ENCODE assay signal across 8 cellular contexts in the genomic region with DNA sequence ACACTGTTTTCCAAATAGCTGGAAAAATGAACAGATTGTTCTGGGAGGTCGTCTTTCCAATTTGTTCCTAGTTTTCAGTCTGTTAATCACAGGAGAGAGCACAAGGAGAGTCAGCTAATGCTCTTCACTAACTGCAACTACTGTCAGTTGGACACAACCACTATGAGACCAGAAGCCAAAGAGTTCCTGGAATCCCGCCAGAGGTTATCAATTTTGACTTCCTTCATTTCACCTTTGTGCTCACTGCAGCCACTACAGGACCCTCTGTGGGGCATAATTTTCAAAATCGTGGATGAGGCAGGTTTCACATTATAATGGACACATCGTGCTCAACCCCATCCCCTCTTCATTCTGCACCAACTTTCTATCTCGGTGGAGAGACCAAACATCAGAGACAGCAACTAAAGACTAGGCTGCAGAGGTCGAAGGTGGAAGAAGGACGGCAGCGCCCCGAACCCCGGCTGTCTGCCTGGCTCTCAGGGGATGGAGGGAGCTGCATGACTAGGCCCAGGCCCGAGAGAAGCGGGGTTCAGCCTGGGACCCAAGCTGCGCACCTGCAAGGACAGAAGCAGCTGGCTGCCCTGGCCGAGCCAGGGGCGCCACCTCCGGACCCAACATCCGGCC. TPM values are rescaled to one million over a fixed set of nuclear protein-coding genes. Genes with fewer than 3 reads are reported as not detected.
A peak's percentile ranks its signal among the peaks of the same experiment; 100 is the strongest.
DNase-seq lines count a peak whose midpoint lies in the region; ATAC-seq and TF ChIP-seq lines count a peak whose summit lies in the region.

No MANE protein-coding gene starts in this region.

- peak overlapping the region; percentile 92 for H3K4me3 ChIP-seq in LNCaP clone FGC (ENCODE audit: low read depth, low read length)
- H3K4me3 ChIP-seq in brain microvascular endothelial cell (ENCODE audit: low read depth, low read length) = peak overlapping the region; percentile 93
- H3K4me3 ChIP-seq in mucosa of descending colon = peak overlapping the region; percentile 93

- peak overlapping the region; percentile 81 for H3K9ac ChIP-seq in ES-I3 (ENCODE audit: low read depth, low read length)

- H3K9me3 ChIP-seq in ES-I3 (ENCODE audit: control insufficient read depth, insufficient read depth, low read length) (no peaks in the 10 kb centered on the region), mucosa of descending colon (no peaks in the 10 kb centered on the region)

- in situ Hi-C loops in brain microvascular endothelial cell (cut with HindIII; ENCODE audit: low pct_ligation_motif_present, low sequenced_read_pairs) = no loop called here

- peak overlapping the region; percentile 78 for H3K27ac ChIP-seq in brain microvascular endothelial cell

- intact Hi-C loops in mucosa of descending colon (cut with DNase I, micrococcal nuclease) = no loop called here

- peaks cover 23% of the 10 kb centered on the region for H3K4me1 ChIP-seq in ES-I3 (ENCODE audit: insufficient read depth, low read length)
- peaks cover 25% of the 10 kb centered on the region for H3K4me1 ChIP-seq in mucosa of descending colon (ENCODE audit: low read depth)

- ATAC-seq in mucosa of descending colon (no peak), GM18498 (IDR thresholded peaks at IDR 0.05; ENCODE audit: unreplicated experiment) (no peak), HG03378 (IDR thresholded peaks at IDR 0.05; ENCODE audit: unreplicated experiment) (no peak), GM21723 (IDR thresholded peaks at IDR 0.05; ENCODE audit: unreplicated experiment) (no peak)

- H3K36me3 ChIP-seq in ES-I3 (ENCODE audit: insufficient read depth, low read length) (peaks cover 12% of the 10 kb centered on the region), brain microvascular endothelial cell (replicated peaks) (peaks cover 7% of the 10 kb centered on the region), mucosa of descending colon (ENCODE audit: low read depth) (peaks cover 7% of the 10 kb centered on the region)

- DNase-seq in LNCaP clone FGC (ENCODE audit: low read depth) (no peak), brain microvascular endothelial cell (no peak), mucosa of descending colon (no peak)
- DNase-seq in stimulated activated CD8-positive, alpha-beta memory T cell treated with anti-CD3 and anti-CD28 coated beads, Interleukin-4, amount 100 ng/mL, for 48 hours = no peak

- no peaks in the 10 kb centered on the region for H3K27me3 ChIP-seq in brain microvascular endothelial cell (replicated peaks)

- TF ChIP-seq CTCF in LNCaP clone FGC (IDR thresholded peaks at IDR 0.05; ENCODE audit: control insufficient read depth, extremely low read depth, insufficient read depth) = peak; percentile 17; the same call in 1 of the 2 replicates
- no peak for TF ChIP-seq CTCF in brain microvascular endothelial cell (IDR thresholded peaks at IDR 0.05; ENCODE audit: low read depth, low read length, missing control alignments)
- TF ChIP-seq CTCF in mucosa of descending colon (IDR thresholded peaks at IDR 0.05) = no peak

RNA-seq across cellular contexts. Expression of a gene that starts 0.6 kb away (rescaled TPM):
- total RNA-seq in mucosa of descending colon = 10 to 100 TPM; 59.6 to 84.6 (median 75.7) TPM

RNA-seq across cellular contexts. Expression of a gene that starts 1.0 kb away (rescaled TPM):
- total RNA-seq in mucosa of descending colon = 10 to 100 TPM in 2 of 3 donors, 1 to 10 TPM in 1; 6.7 to 30.4 (median 11.2) TPM

RNA-seq across cellular contexts. Expression of a gene that starts 16.5 kb away (rescaled TPM):
- total RNA-seq in mucosa of descending colon = under 1 TPM; 0.27 to 0.79 (median 0.67) TPM
